In the genomic region with DNA sequence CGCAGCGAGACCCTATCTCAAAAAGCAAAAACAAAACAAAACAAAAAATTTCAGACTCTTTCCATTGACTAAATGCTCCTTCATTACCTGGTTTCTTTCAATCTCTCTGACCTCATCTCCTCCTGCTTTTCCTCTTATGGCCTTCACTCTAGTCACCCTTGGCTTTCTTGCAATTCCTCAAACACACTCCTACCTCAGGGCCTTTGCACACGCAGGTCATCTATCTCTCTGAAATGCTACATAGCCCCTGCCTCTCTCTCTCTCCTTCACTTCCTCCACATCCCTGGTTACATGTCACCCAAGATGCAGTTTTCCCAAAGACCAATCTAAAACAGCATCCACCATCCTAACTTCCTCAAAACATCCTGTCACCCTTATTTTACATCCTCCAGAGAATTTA, we compare ENCODE assay signal across 23 cellular contexts.
A peak's percentile ranks its signal among the peaks of the same experiment; 100 is the strongest.
DNase-seq lines count a peak whose midpoint lies in the region; ATAC-seq, FAIRE-seq and TF ChIP-seq lines count a peak whose summit lies in the region.
"Had no signal": no experiment of that assay in that cellular context is flagged by ENCODE, and none has a peak within 500 bp of the region (broad histone marks: within the 10 kb centered on the region; RNA-seq: fewer than 3 reads in every experiment).

No MANE protein-coding gene starts in this region.

- POLR2A ChIA-PET in HepG2 (lab: Yijun Ruan, JAX) = no interaction called here

- H3K79me2 ChIP-seq in HepG2 (ENCODE audit: insufficient read depth, low read length) = no peaks in the 10 kb centered on the region

- H3K9me3 ChIP-seq in HepG2 (ENCODE audit: low read length) (no peaks in the 10 kb centered on the region), right lobe of liver (no peaks in the 10 kb centered on the region)
- H3K9me3 ChIP-seq: ascending aorta, BLaER1, ovary had no signal

- H3K4me3 ChIP-seq in HepG2 (replicated peaks in 1 of 3; ENCODE audit: insufficient read depth in 1 of 3, low read depth in 2 of 3, low read length in 3 of 3) = no peak overlapping the region
- no peak overlapping the region for H3K4me3 ChIP-seq in right lobe of liver
- H3K4me3 ChIP-seq: ascending aorta, BLaER1, GM23248, ovary, smooth muscle cell had no signal

- H3K36me3 ChIP-seq in HepG2 (replicated peaks in 1 of 2; ENCODE audit: control insufficient read depth in 1 of 2, insufficient read depth in 2 of 2, low read length in 2 of 2) = no peaks in the 10 kb centered on the region
- H3K36me3 ChIP-seq in right lobe of liver = no peaks in the 10 kb centered on the region
- H3K36me3 ChIP-seq: BLaER1, ovary had no signal

- H3K27me3 Mint-ChIP-seq in activated T-helper 17 cell treated with anti-CD3 and anti-CD28 coated beads, Interleukin-2, amount 50 U/mL, for 72 hours = no peaks in the 10 kb centered on the region
- H3K27me3 Mint-ChIP-seq in endothelial cell (ENCODE audit: unreplicated experiment) = peaks cover 19% of the 10 kb centered on the region
- H3K27me3 Mint-ChIP-seq: activated CD4-positive, alpha-beta T cell treated with anti-CD3 and anti-CD28 coated beads, Interleukin-2, amount 10 ng/mL, durations not matched to agents 7 days and 5 days; stimulated activated naive B cell treated with anti-CD40 and anti-IgM and Interleukin-4, amounts not matched to agents 10 μg/mL and 1 μg/mL and 100 μg/mL, for 72 hours had no signal

- peaks cover 35% of the 10 kb centered on the region for H3K4me1 Mint-ChIP-seq in activated T-helper 17 cell treated with anti-CD3 and anti-CD28 coated beads, Interleukin-2, amount 50 U/mL, for 72 hours
- peaks cover 46% of the 10 kb centered on the region for H3K4me1 Mint-ChIP-seq in endothelial cell (ENCODE audit: unreplicated experiment)

- H3K4me1 ChIP-seq in HepG2 (ENCODE audit: insufficient read depth, low read length) (no peaks in the 10 kb centered on the region), right lobe of liver (no peaks in the 10 kb centered on the region)

- CTCF ChIA-PET in HepG2 (lab: Yijun Ruan, JAX; ENCODE audit: low intra/inter-chr PET ratio, low total read pairs) = no interaction called here

- no peak for DNase-seq in HepG2 (ENCODE audit: low spot score)
- no peak for DNase-seq in right lobe of liver
- no peak for DNase-seq in endothelial cell (ENCODE audit: low spot score)
- no peak for DNase-seq in substantia nigra (lab: John Stamatoyannopoulos, UW)
- no peak for DNase-seq in NCI-H1105 treated with DMSO at 0.1 percent for 48 hours (lab: John Stamatoyannopoulos, UW)
- DNase-seq in GM12892 (ENCODE audit: insufficient read length) = no peak
- DNase-seq: activated CD4-positive, alpha-beta T cell treated with anti-CD3 and anti-CD28 coated beads, Interleukin-2, amount 10 ng/mL, durations not matched to agents 7 days and 5 days; activated gamma-delta T cell; central memory CD4-positive, alpha-beta T cell; GM23248; mesenchymal stem cell; NCI-H2081; NCI-H345; NCI-H748 treated with DMSO at 0.1 percent for 48 hours; ovary; retina; stimulated activated naive B cell treated with anti-CD40 and anti-IgM and Interleukin-4, amounts not matched to agents 10 μg/mL and 1 μg/mL and 100 μg/mL, for 72 hours had no signal

- in situ Hi-C loops in HepG2 (cut with HindIII; ENCODE audit: extremely low pct_ligation_motif_present, low pct_unique_long_range_greater_than_20kb) = no loop called here

- H3K27ac Mint-ChIP-seq in activated T-helper 17 cell treated with anti-CD3 and anti-CD28 coated beads, Interleukin-2, amount 50 U/mL, for 72 hours = peak overlapping the region; percentile 68
- peak overlapping the region; percentile 1 for H3K27ac Mint-ChIP-seq in endothelial cell (ENCODE audit: unreplicated experiment)
- H3K27ac Mint-ChIP-seq: stimulated activated naive B cell treated with anti-CD40 and anti-IgM and Interleukin-4, amounts not matched to agents 10 μg/mL and 1 μg/mL and 100 μg/mL, for 72 hours had no signal

- WGBS in HepG2 (ENCODE audit: low lambda C conversion rate) = 56% methylated on average over 3 of the region's 3 CpGs
- WGBS in right lobe of liver (ENCODE audit: insufficient coverage, low coverage, low lambda C conversion rate, missing lambda C conversion rate) = 97% methylated on average over 3 of the region's 3 CpGs

- intact Hi-C loops in HepG2 (cut with micrococcal nuclease; ENCODE audit: unreplicated experiment) = no loop called here
- intact Hi-C loops in right lobe of liver (cut with DNase I) = no loop called here

- ATAC-seq in HepG2 = no peak
- no peak for ATAC-seq in right lobe of liver
- no peak for ATAC-seq in activated T-helper 17 cell treated with anti-CD3 and anti-CD28 coated beads, Interleukin-2, amount 50 U/mL, for 72 hours (replicated peaks)
- ATAC-seq in GM18867 (IDR thresholded peaks at IDR 0.05; ENCODE audit: unreplicated experiment) = no peak
- ATAC-seq: stimulated activated naive B cell treated with anti-CD40 and anti-IgM and Interleukin-4, amounts not matched to agents 10 μg/mL and 1 μg/mL and 100 μg/mL, for 72 hours had no signal

- no TSS peak for BruUV-seq in HepG2 (replicated peaks; lab: Mats Ljungman, UMichigan)

- H2AFZ ChIP-seq in HepG2 (ENCODE audit: low read length) = no peak overlapping the region
- H2AFZ ChIP-seq: GM23248 had no signal

- FAIRE-seq in HepG2 (lab: Jason Lieb, UNC) (no peak), GM12892 (lab: Jason Lieb, UNC) (no peak)

- no peak for TF ChIP-seq CTCF in HepG2 (CRISPR knock-in tag; IDR thresholded peaks at IDR 0.05)
- TF ChIP-seq CTCF in right lobe of liver (IDR thresholded peaks at IDR 0.05) = no peak
- no peak for TF ChIP-seq CTCF in endothelial cell (IDR thresholded peaks at IDR 0.05; ENCODE audit: unreplicated experiment)

- no peak overlapping the region for H3K4me2 ChIP-seq in HepG2 (ENCODE audit: low read depth, low read length)
- H3K4me2 ChIP-seq: smooth muscle cell had no signal

- no peaks in the 10 kb centered on the region for H4K20me1 ChIP-seq in HepG2 (ENCODE audit: insufficient read depth, low read length)
- H4K20me1 ChIP-seq: BLaER1 had no signal

- no peaks in the 10 kb centered on the region for H3K9me3 Mint-ChIP-seq in activated T-helper 17 cell treated with anti-CD3 and anti-CD28 coated beads, Interleukin-2, amount 50 U/mL, for 72 hours
- no peaks in the 10 kb centered on the region for H3K9me3 Mint-ChIP-seq in endothelial cell (ENCODE audit: unreplicated experiment)
- H3K9me3 Mint-ChIP-seq: activated CD4-positive, alpha-beta T cell treated with anti-CD3 and anti-CD28 coated beads, Interleukin-2, amount 10 ng/mL, durations not matched to agents 7 days and 5 days; stimulated activated naive B cell treated with anti-CD40 and anti-IgM and Interleukin-4, amounts not matched to agents 10 μg/mL and 1 μg/mL and 100 μg/mL, for 72 hours had no signal

- no peak overlapping the region for H3K4me3 Mint-ChIP-seq in activated T-helper 17 cell treated with anti-CD3 and anti-CD28 coated beads, Interleukin-2, amount 50 U/mL, for 72 hours
- peak overlapping the region; percentile 77 for H3K4me3 Mint-ChIP-seq in endothelial cell (ENCODE audit: unreplicated experiment)
- H3K4me3 Mint-ChIP-seq: activated CD4-positive, alpha-beta T cell treated with anti-CD3 and anti-CD28 coated beads, Interleukin-2, amount 10 ng/mL, durations not matched to agents 7 days and 5 days; stimulated activated naive B cell treated with anti-CD40 and anti-IgM and Interleukin-4, amounts not matched to agents 10 μg/mL and 1 μg/mL and 100 μg/mL, for 72 hours had no signal

- H3K27ac ChIP-seq in HepG2 (ENCODE audit: extremely low read length, insufficient read depth, low read length) (no peak overlapping the region), right lobe of liver (no peak overlapping the region), substantia nigra (ENCODE audit: low read depth, low read length, poor library complexity, severe bottlenecking) (peak overlapping the region; percentile 96)
- H3K27ac ChIP-seq: ascending aorta, BLaER1, GM23248, ovary, VCaP had no signal

- no peak for TF ChIP-seq EP300 in HepG2 (IDR thresholded peaks at IDR 0.05; ENCODE audit: low read depth in 2 of 2, low read length in 2 of 2)
- no peak for TF ChIP-seq EP300 in HepG2 (CRISPR knock-in tag; IDR thresholded peaks at IDR 0.05; ENCODE audit: borderline replicate concordance)

- H3K27me3 ChIP-seq in HepG2 (ENCODE audit: control insufficient read depth in 1 of 2, insufficient read depth in 2 of 2, low read length in 2 of 2) = peaks cover 0 to 11% of the 10 kb centered on the region in 2 experiments; a peak in 2 of 5 replicates
- no peaks in the 10 kb centered on the region for H3K27me3 ChIP-seq in right lobe of liver
- H3K27me3 ChIP-seq: ascending aorta, BLaER1, ovary had no signal

- peaks cover 97% of the 10 kb centered on the region for H3K36me3 Mint-ChIP-seq in activated T-helper 17 cell treated with anti-CD3 and anti-CD28 coated beads, Interleukin-2, amount 50 U/mL, for 72 hours (ENCODE audit: low read depth)
- H3K36me3 Mint-ChIP-seq in endothelial cell (ENCODE audit: low read depth, unreplicated experiment) = peaks cover 75% of the 10 kb centered on the region

- TF ChIP-seq RAD21 in HepG2 (CRISPR knock-in tag; IDR thresholded peaks at IDR 0.05) = no peak

- H3K9ac ChIP-seq in HepG2 (ENCODE audit: insufficient read depth, low read depth, low read length) = no peak overlapping the region
- H3K9ac ChIP-seq: BLaER1, GM23248 had no signal

- TF ChIP-seq POLR2A in HepG2 (IDR thresholded peaks at IDR 0.05; ENCODE audit: insufficient read depth in 1 of 2, low read depth in 2 of 2, low read length in 2 of 2) = no peak
- no peak for TF ChIP-seq POLR2A in right lobe of liver (IDR thresholded peaks at IDR 0.05)
- no peak for TF ChIP-seq POLR2A in GM12892 (IDR thresholded peaks at IDR 0.05; ENCODE audit: low read depth, low read length)

TF ChIP-seq in HepG2, 621 proteins besides CTCF, POLR2A, EP300 and RAD21 (continues in another document):
- 0 out of 2 replicates have a peak, but pooled peaks have one; percentile 34 for TF ChIP-seq NONO (IDR thresholded peaks at IDR 0.05)
- no peak for TF ChIP-seq NONO (CRISPR knock-in tag; conservative IDR thresholded peaks at IDR 0.05)
- no peak for TF ChIP-seq SNAI1 (CRISPR knock-in tag; IDR thresholded peaks at IDR 0.05; ENCODE audit: borderline replicate concordance)
- no peak for TF ChIP-seq SMARCE1 (IDR thresholded peaks at IDR 0.05; ENCODE audit: borderline replicate concordance)
- TF ChIP-seq JUND (CRISPR knock-in tag; IDR thresholded peaks at IDR 0.05) = no peak
